In genomic region chr6:169212436-169212835, GRCh38 we compare ENCODE assay signal across 8 cellular contexts. TPM values are rescaled to one million over a fixed set of nuclear protein-coding genes. Genes with fewer than 3 reads are reported as not detected.
DNase-seq lines count a peak whose midpoint lies in the region; ATAC-seq, FAIRE-seq and TF ChIP-seq lines count a peak whose summit lies in the region.

No MANE protein-coding gene starts in this region.

- peaks cover 7% of the 10 kb centered on the region for H3K9me3 ChIP-seq in iPS-18a (ENCODE audit: control insufficient read depth, low read depth, low read length)
- H3K9me3 ChIP-seq in thoracic aorta, result peaks cover 3% of the 10 kb centered on the region
- no peaks in the 10 kb centered on the region for H3K9me3 ChIP-seq in small intestine (ENCODE audit: control insufficient read depth, low read depth)

- H3K4me1 Mint-ChIP-seq in activated T-cell treated with anti-CD3 and anti-CD28 coated beads, Interleukin-2, amount 50 U/mL, for 72 hours (ENCODE audit: low read depth), result peaks cover 21% of the 10 kb centered on the region
- peaks cover 17% of the 10 kb centered on the region for H3K4me1 Mint-ChIP-seq in activated T-cell treated with anti-CD3 and anti-CD28 coated beads, Interleukin-2, amount 50 U/mL, for 24 hours (ENCODE audit: low read depth)
- peaks cover 10% of the 10 kb centered on the region for H3K4me1 Mint-ChIP-seq in activated CD8-positive, alpha-beta T cell treated with anti-CD3 and anti-CD28 coated beads for 36 hours (ENCODE audit: low read depth)

- WGBS in small intestine, 3 donors, result 78 to 85% (median 83%) methylated on average over 5 of the region's 5 CpGs

- peak overlapping the region; percentile 32 for H3K4me3 ChIP-seq in iPS-18a (ENCODE audit: low read length)
- peak overlapping the region; percentile 53 for H3K4me3 ChIP-seq in thoracic aorta
- H3K4me3 ChIP-seq in small intestine (ENCODE audit: low read depth in 1 of 2, low read length in 2 of 2), result no peak overlapping the region

- no peak for TF ChIP-seq CTCF in activated CD8-positive, alpha-beta T cell treated with anti-CD3 and anti-CD28 coated beads for 36 hours (IDR thresholded peaks at IDR 0.05)
- no peak for TF ChIP-seq CTCF in thoracic aorta (IDR thresholded peaks at IDR 0.05)

- H3K27me3 Mint-ChIP-seq in activated T-cell treated with anti-CD3 and anti-CD28 coated beads, Interleukin-2, amount 50 U/mL, for 72 hours (ENCODE audit: low read depth), result no peaks in the 10 kb centered on the region
- H3K27me3 Mint-ChIP-seq in activated T-cell treated with anti-CD3 and anti-CD28 coated beads, Interleukin-2, amount 50 U/mL, for 24 hours, result no peaks in the 10 kb centered on the region
- H3K27me3 Mint-ChIP-seq in activated CD8-positive, alpha-beta T cell treated with anti-CD3 and anti-CD28 coated beads for 36 hours, result no peaks in the 10 kb centered on the region

- intact Hi-C loops in activated CD8-positive, alpha-beta T cell treated with anti-CD3 and anti-CD28 coated beads for 36 hours (cut with micrococcal nuclease), result no loop called here

- POLR2A ChIA-PET in activated CD8-positive, alpha-beta T cell treated with anti-CD3 and anti-CD28 coated beads for 36 hours (lab: Charles Lee), result no interaction called here

- no peak for DNase-seq in activated T-cell treated with anti-CD3 and anti-CD28 coated beads, Interleukin-2, amount 50 U/mL, for 72 hours
- no peak for DNase-seq in activated T-cell treated with anti-CD3 and anti-CD28 coated beads, Interleukin-2, amount 50 U/mL, for 24 hours
- DNase-seq in activated CD8-positive, alpha-beta T cell treated with anti-CD3 and anti-CD28 coated beads for 36 hours, result no peak
- DNase-seq in thoracic aorta (ENCODE audit: low spot score) (no peak), small intestine (no peak), cortex of kidney (lab: John Stamatoyannopoulos, UW) (no peak)

- H3K9ac ChIP-seq in iPS-18a (ENCODE audit: low read length), result no peak overlapping the region

- H3K36me3 Mint-ChIP-seq in activated T-cell treated with anti-CD3 and anti-CD28 coated beads, Interleukin-2, amount 50 U/mL, for 72 hours (ENCODE audit: insufficient read depth in 2 of 2), result peaks cover 3 to 4% of the 10 kb centered on the region in 2 donors
- peaks cover under 1% of the 10 kb centered on the region for H3K36me3 Mint-ChIP-seq in activated T-cell treated with anti-CD3 and anti-CD28 coated beads, Interleukin-2, amount 50 U/mL, for 24 hours (ENCODE audit: low read depth)
- H3K36me3 Mint-ChIP-seq in activated CD8-positive, alpha-beta T cell treated with anti-CD3 and anti-CD28 coated beads for 36 hours (ENCODE audit: low read depth), result peaks cover 1% of the 10 kb centered on the region

- peak overlapping the region; percentile 63 for H3K27ac Mint-ChIP-seq in activated T-cell treated with anti-CD3 and anti-CD28 coated beads, Interleukin-2, amount 50 U/mL, for 72 hours
- no peak overlapping the region for H3K27ac Mint-ChIP-seq in activated T-cell treated with anti-CD3 and anti-CD28 coated beads, Interleukin-2, amount 50 U/mL, for 24 hours
- H3K27ac Mint-ChIP-seq in activated CD8-positive, alpha-beta T cell treated with anti-CD3 and anti-CD28 coated beads for 36 hours, result no peak overlapping the region

- ATAC-seq in activated T-cell treated with anti-CD3 and anti-CD28 coated beads, Interleukin-2, amount 50 U/mL, for 72 hours (replicated peaks in 1 of 2), result no peak
- ATAC-seq in activated CD8-positive, alpha-beta T cell treated with anti-CD3 and anti-CD28 coated beads for 36 hours, result no peak
- ATAC-seq in thoracic aorta (ENCODE audit: insufficient number of reproducible peaks, low FRiP score, low read depth) (no peak), GM19023 (IDR thresholded peaks at IDR 0.05; ENCODE audit: unreplicated experiment) (no peak)

- no peak for FAIRE-seq in small intestine (lab: Jason Lieb, UNC)

- H3K9me3 Mint-ChIP-seq in activated T-cell treated with anti-CD3 and anti-CD28 coated beads, Interleukin-2, amount 50 U/mL, for 72 hours, result peaks cover 6 to 9% of the 10 kb centered on the region in 2 donors
- peaks cover 11% of the 10 kb centered on the region for H3K9me3 Mint-ChIP-seq in activated T-cell treated with anti-CD3 and anti-CD28 coated beads, Interleukin-2, amount 50 U/mL, for 24 hours
- H3K9me3 Mint-ChIP-seq in activated CD8-positive, alpha-beta T cell treated with anti-CD3 and anti-CD28 coated beads for 36 hours, result peaks cover 13% of the 10 kb centered on the region

- H3K4me3 Mint-ChIP-seq in activated T-cell treated with anti-CD3 and anti-CD28 coated beads, Interleukin-2, amount 50 U/mL, for 72 hours, result peak overlapping the region in 1 of 2 donors; percentile 40
- no peak overlapping the region for H3K4me3 Mint-ChIP-seq in activated T-cell treated with anti-CD3 and anti-CD28 coated beads, Interleukin-2, amount 50 U/mL, for 24 hours
- peak overlapping the region; percentile 16 for H3K4me3 Mint-ChIP-seq in activated CD8-positive, alpha-beta T cell treated with anti-CD3 and anti-CD28 coated beads for 36 hours

- H3K27me3 ChIP-seq in iPS-18a (ENCODE audit: control insufficient read depth, insufficient read depth, low read length), result no peaks in the 10 kb centered on the region
- H3K27me3 ChIP-seq in thoracic aorta (replicated peaks; ENCODE audit: insufficient read depth), result no peaks in the 10 kb centered on the region
- no peaks in the 10 kb centered on the region for H3K27me3 ChIP-seq in small intestine (ENCODE audit: control insufficient read depth in 2 of 2, insufficient read depth in 2 of 2, low read length in 2 of 2)

- CTCF ChIA-PET in activated CD8-positive, alpha-beta T cell treated with anti-CD3 and anti-CD28 coated beads for 36 hours (lab: Charles Lee), result interaction anchor here (1.0 kb wide), 1 partner anchor 12 kb away, joined by 3 read pairs; no protein-coding TSS in a partner anchor

- H3K36me3 ChIP-seq in iPS-18a (ENCODE audit: control insufficient read depth, low read depth, low read length), result peaks cover under 1% of the 10 kb centered on the region
- H3K36me3 ChIP-seq in thoracic aorta, result peaks cover 2% of the 10 kb centered on the region
- no peaks in the 10 kb centered on the region for H3K36me3 ChIP-seq in small intestine (ENCODE audit: control insufficient read depth in 2 of 2, insufficient read depth in 2 of 2, low read length in 2 of 2)

- H3K4me1 ChIP-seq in iPS-18a (ENCODE audit: control insufficient read depth, low read depth, low read length) (no peaks in the 10 kb centered on the region), thoracic aorta (ENCODE audit: control insufficient read depth in 1 of 2, low read depth in 2 of 2) (peaks cover 16 to 32% of the 10 kb centered on the region in 2 donors), small intestine (ENCODE audit: control insufficient read depth in 2 of 2, insufficient read depth in 1 of 2, low read depth in 1 of 2, low read length in 1 of 2) (no peaks in the 10 kb centered on the region)

- H3K27ac ChIP-seq in iPS-18a (ENCODE audit: low read length), result no peak overlapping the region
- peak overlapping the region in 1 of 2 donors; percentile 97 for H3K27ac ChIP-seq in thoracic aorta
- H3K27ac ChIP-seq in small intestine (ENCODE audit: low read depth in 1 of 2, low read length in 1 of 2), result no peak overlapping the region

RNA-seq across cellular contexts. Expression of gene THBS2, which starts 41.2 kb away (rescaled TPM):
- total RNA-seq in activated T-cell treated with anti-CD3 and anti-CD28 coated beads, Interleukin-2, amount 50 U/mL, for 72 hours, result not detected
- total RNA-seq in activated CD8-positive, alpha-beta T cell treated with anti-CD3 and anti-CD28 coated beads for 36 hours, result not detected
- total RNA-seq in thoracic aorta, result 100 to 1,000 TPM; 673 to 817 TPM
- 1 to 10 TPM in 1 of 3 donors, under 1 TPM in 2; 0.45 to 4.7 (median 0.81) TPM for polyA plus RNA-seq in small intestine

Comparison
In these comparisons a context has a peak if more than half of its experiments do, and no peak if none do; other contexts are left out.
1. H3K4me3 ChIP-seq: peak in iPS-18a (single experiment) and thoracic aorta (single experiment); none in small intestine (0 of 2).
2. RNA of gene THBS2, which starts 41.2 kb away (total RNA-seq): 673 to 817 TPM in thoracic aorta; not detected in activated CD8-positive, alpha-beta T cell treated with anti-CD3 and anti-CD28 coated beads for 36 hours and not detected in activated T-cell treated with anti-CD3 and anti-CD28 coated beads, Interleukin-2, amount 50 U/mL, for 72 hours; every median in the first group is over 100 times any median in the second.